Comparison of ENCODE assay signal across 14 cellular contexts in genomic region chr12:53484686-53485567, GRCh38. TPM values are rescaled to one million over a fixed set of nuclear protein-coding genes. Genes with fewer than 3 reads are reported as not detected.
A peak's percentile ranks its signal among the peaks of the same experiment; 100 is the strongest.
DNase-seq lines count a peak whose midpoint lies in the region; ATAC-seq and TF ChIP-seq lines count a peak whose summit lies in the region.
"Had no signal": no experiment of that assay in that cellular context is flagged by ENCODE, and none has a peak within 500 bp of the region (broad histone marks: within the 10 kb centered on the region; RNA-seq: fewer than 3 reads in every experiment).

No MANE protein-coding gene starts in this region.

- H3K27ac Mint-ChIP-seq in IgD-negative memory B cell (peak overlapping the region; percentile 16 to 82 (median 31)), WTC11 (no peak overlapping the region)
- peak overlapping the region in 6 of 9 donors; percentile 13 to 76 (median 38) for H3K27ac Mint-ChIP-seq in naive thymus-derived CD4-positive, alpha-beta T cell

- H3K27ac ChIP-seq in mammary epithelial cell (ENCODE audit: insufficient read depth, low read depth, low read length) (no peak overlapping the region), esophagus squamous epithelium (no peak overlapping the region)
- no peak overlapping the region for H3K27ac ChIP-seq in naive thymus-derived CD4-positive, alpha-beta T cell (ENCODE audit: low read depth, low read length)

- CTCF ChIA-PET in mammary epithelial cell (lab: Charles Lee; ENCODE audit: low non-redundant PET), result no interaction called here
- CTCF ChIA-PET in naive thymus-derived CD4-positive, alpha-beta T cell (lab: Charles Lee), result no interaction called here
- CTCF ChIA-PET in WTC11 (lab: Charles Lee), result no interaction called here

- POLR2A ChIA-PET in naive thymus-derived CD4-positive, alpha-beta T cell (lab: Charles Lee), result interaction anchor here (0.6 to 0.7 kb wide), 2 partner anchors 12 to 14 kb away, joined by 3 to 4 read pairs; partner anchors contain the start of gene MAP3K12
- POLR2A ChIA-PET in WTC11 (lab: Charles Lee), result interaction anchor here (1.0 kb wide), 1 partner anchor 23 kb away, joined by 3 read pairs; no protein-coding TSS in a partner anchor

- no peak for TF ChIP-seq POLR2A in esophagus squamous epithelium (IDR thresholded peaks at IDR 0.05)

- DNase-seq in EL (peak; percentile 61), mammary epithelial cell (peak; percentile 57), esophagus squamous epithelium (lab: John Stamatoyannopoulos, UW) (no peak), WTC11 (ENCODE audit: low spot score) (no peak), cerebellar nuclear complex (lab: John Stamatoyannopoulos, UW) (no peak)
- DNase-seq in naive thymus-derived CD4-positive, alpha-beta T cell, result no peak
- DNase-seq: NCI-H1694, NCI-H526 treated with DMSO at 0.1 percent for 48 hours, right cardiac atrium, Right ventricle myocardium superior had no signal

- H3K4me3 ChIP-seq in mammary epithelial cell (replicated peaks in 1 of 3; ENCODE audit: insufficient read depth in 1 of 3, low read depth in 2 of 3, low read length in 3 of 3) (no peak overlapping the region), esophagus squamous epithelium (no peak overlapping the region)
- no peak overlapping the region for H3K4me3 ChIP-seq in naive thymus-derived CD4-positive, alpha-beta T cell (ENCODE audit: low read length)

- TF ChIP-seq CTCF in mammary epithelial cell (conservative IDR thresholded peaks at IDR 0.05 in 1 of 2, IDR thresholded peaks at IDR 0.05 in 1 of 2; ENCODE audit: extremely low read depth in 1 of 2, insufficient read depth in 1 of 2, low read depth in 1 of 2, low read length in 2 of 2) (no peak), esophagus squamous epithelium (IDR thresholded peaks at IDR 0.05) (no peak), WTC11 (IDR thresholded peaks at IDR 0.05) (no peak)

- H3K9me3 ChIP-seq in mammary epithelial cell (replicated peaks; ENCODE audit: insufficient read depth, low read length), result no peaks in the 10 kb centered on the region
- H3K9me3 ChIP-seq in naive thymus-derived CD4-positive, alpha-beta T cell (ENCODE audit: control insufficient read depth in 2 of 3, low read length in 3 of 3), result no peaks in the 10 kb centered on the region
- no peaks in the 10 kb centered on the region for H3K9me3 ChIP-seq in esophagus squamous epithelium

- H3K79me2 ChIP-seq in mammary epithelial cell (ENCODE audit: insufficient read depth, low read length), result peaks cover under 1% of the 10 kb centered on the region

- H3K27me3 Mint-ChIP-seq in IgD-negative memory B cell, result no peaks in the 10 kb centered on the region
- H3K27me3 Mint-ChIP-seq in naive thymus-derived CD4-positive, alpha-beta T cell, result no peaks in the 10 kb centered on the region
- no peaks in the 10 kb centered on the region for H3K27me3 Mint-ChIP-seq in WTC11 (ENCODE audit: low read depth)

- dilution Hi-C loops in mammary epithelial cell (cut with HindIII; ENCODE audit: low sequenced_read_pairs), result no loop called here

- H4K20me1 ChIP-seq in mammary epithelial cell (ENCODE audit: insufficient read depth, low read length), result no peaks in the 10 kb centered on the region

- H3K9me3 Mint-ChIP-seq in IgD-negative memory B cell (no peaks in the 10 kb centered on the region), WTC11 (no peaks in the 10 kb centered on the region)
- no peaks in the 10 kb centered on the region for H3K9me3 Mint-ChIP-seq in naive thymus-derived CD4-positive, alpha-beta T cell

- ATAC-seq in naive thymus-derived CD4-positive, alpha-beta T cell, result no peak
- no peak for ATAC-seq in WTC11
- ATAC-seq: esophagus mucosa, right cardiac atrium had no signal

- H3K4me3 Mint-ChIP-seq in IgD-negative memory B cell (peak overlapping the region in 1 of 4 donors; percentile 32), WTC11 (no peak overlapping the region)
- H3K4me3 Mint-ChIP-seq in naive thymus-derived CD4-positive, alpha-beta T cell, result no peak overlapping the region

- H3K36me3 ChIP-seq in mammary epithelial cell (ENCODE audit: insufficient read depth, low read length) (peaks cover 16% of the 10 kb centered on the region), esophagus squamous epithelium (peaks cover 8 to 76% (median 38%) of the 10 kb centered on the region in 3 donors)
- peaks cover 6 to 74% (median 7%) of the 10 kb centered on the region in 3 experiments for H3K36me3 ChIP-seq in naive thymus-derived CD4-positive, alpha-beta T cell (ENCODE audit: control insufficient read depth in 2 of 3, insufficient read depth in 3 of 3, low read length in 3 of 3)

- no peak overlapping the region for H3K9ac ChIP-seq in mammary epithelial cell (ENCODE audit: insufficient read depth, low read length)

- WGBS in mammary epithelial cell (ENCODE audit: low coverage, missing lambda C conversion rate), result 79% methylated on average over 2 of the region's 10 CpGs
- WGBS in esophagus squamous epithelium, 2 donors, result 85 to 87% methylated on average over 6 to 7 of the region's 10 CpGs

- H3K36me3 Mint-ChIP-seq in IgD-negative memory B cell, result peaks cover 2% of the 10 kb centered on the region
- peaks cover 0 to 27% (median 4%) of the 10 kb centered on the region in 5 donors for H3K36me3 Mint-ChIP-seq in naive thymus-derived CD4-positive, alpha-beta T cell
- H3K36me3 Mint-ChIP-seq in WTC11, result peaks cover 36% of the 10 kb centered on the region

- intact Hi-C loops in mammary epithelial cell (cut with micrococcal nuclease) (no loop called here), esophagus squamous epithelium (cut with DNase I) (no loop called here)
- intact Hi-C loops in naive thymus-derived CD4-positive, alpha-beta T cell (cut with micrococcal nuclease), result no loop called here

- H3K4me2 ChIP-seq in mammary epithelial cell (ENCODE audit: insufficient read depth, low read depth, low read length), result no peak overlapping the region

- no peaks in the 10 kb centered on the region for H3K27me3 ChIP-seq in mammary epithelial cell (ENCODE audit: insufficient read depth, low read length)
- H3K27me3 ChIP-seq in naive thymus-derived CD4-positive, alpha-beta T cell (ENCODE audit: control insufficient read depth in 2 of 2, insufficient read depth in 2 of 2, low read length in 2 of 2), result no peaks in the 10 kb centered on the region
- no peaks in the 10 kb centered on the region for H3K27me3 ChIP-seq in esophagus squamous epithelium

- H3K4me1 Mint-ChIP-seq in IgD-negative memory B cell, result peaks cover 0 to 6% (median 5%) of the 10 kb centered on the region in 3 donors
- peaks cover 0 to 10% (median 4%) of the 10 kb centered on the region in 7 donors for H3K4me1 Mint-ChIP-seq in naive thymus-derived CD4-positive, alpha-beta T cell
- H3K4me1 Mint-ChIP-seq in WTC11, result peaks cover 9% of the 10 kb centered on the region

- in situ Hi-C loops in mammary epithelial cell (cut with MboI; ENCODE audit: low sequenced_read_pairs in 2 of 2), result no loop called here

- peaks cover 14% of the 10 kb centered on the region for H3K4me1 ChIP-seq in mammary epithelial cell (ENCODE audit: insufficient read depth, low read length)
- H3K4me1 ChIP-seq in naive thymus-derived CD4-positive, alpha-beta T cell (ENCODE audit: control insufficient read depth in 2 of 2, insufficient read depth in 2 of 2, low read length in 2 of 2), result no peaks in the 10 kb centered on the region
- H3K4me1 ChIP-seq in esophagus squamous epithelium, result peaks cover 8 to 41% (median 35%) of the 10 kb centered on the region in 3 donors

- no peak overlapping the region for H2AFZ ChIP-seq in mammary epithelial cell (ENCODE audit: low read depth, low read length)

- BruUV-seq in mammary epithelial cell (replicated peaks; lab: Mats Ljungman, UMichigan), result no TSS peak

TF ChIP-seq in WTC11, 78 proteins besides CTCF, POLR2A, EP300 and RAD21 (continues in another document):
- TF ChIP-seq CBFB (CRISPR knock-in tag; IDR thresholded peaks at IDR 0.05; ENCODE audit: low read depth) (no peak), FOXJ3 (CRISPR knock-in tag; IDR thresholded peaks at IDR 0.05; ENCODE audit: borderline replicate concordance) (no peak), MYBL2 (CRISPR knock-in tag; IDR thresholded peaks at IDR 0.05) (no peak), RELA (CRISPR knock-in tag; IDR thresholded peaks at IDR 0.05; ENCODE audit: borderline replicate concordance) (no peak)

RNA-seq across cellular contexts. Expression of gene MAP3K12, which starts 14.3 kb away (rescaled TPM):
- polyA plus RNA-seq in IgD-negative memory B cell (1.4 TPM), mammary epithelial cell (12.3 TPM)
- total RNA-seq in mammary epithelial cell (10 to 100 TPM; 10.3 to 19.0 TPM), esophagus squamous epithelium (1 to 10 TPM in 3 of 4 donors, under 1 TPM in 1; 0.80 to 8.4 (median 2.7) TPM), WTC11 (2021) (23.6 to 27.9 TPM (median 25.1 TPM) in 3 replicates)
- 42.1 TPM for polyA minus RNA-seq in mammary epithelial cell
- total RNA-seq in naive thymus-derived CD4-positive, alpha-beta T cell, result 10 to 100 TPM; 21.8 to 29.7 (median 23.0) TPM
- polyA plus RNA-seq in naive thymus-derived CD4-positive, alpha-beta T cell, result 1 to 10 TPM; 4.9 to 6.6 TPM

RNA-seq across cellular contexts. Expression of gene TARBP2, which starts 16.2 kb away (rescaled TPM):
- polyA plus RNA-seq in IgD-negative memory B cell, result 20.8 TPM
- total RNA-seq in mammary epithelial cell, result 10 to 100 TPM; 21.2 to 32.2 TPM
- polyA plus RNA-seq in mammary epithelial cell, result 36.3 TPM
- 16.7 TPM for polyA minus RNA-seq in mammary epithelial cell
- total RNA-seq in naive thymus-derived CD4-positive, alpha-beta T cell, result 10 to 100 TPM; 25.1 to 45.2 (median 40.7) TPM
- 10 to 100 TPM; 30.9 to 34.2 TPM for polyA plus RNA-seq in naive thymus-derived CD4-positive, alpha-beta T cell
- 10 to 100 TPM; 19.5 to 25.9 (median 22.7) TPM for total RNA-seq in esophagus squamous epithelium
- total RNA-seq in WTC11 (2021), result 69.0 to 74.0 TPM (median 69.1 TPM) in 3 replicates

RNA-seq across cellular contexts. Expression of gene NPFF, which starts 22.4 kb away (rescaled TPM):
- polyA plus RNA-seq in IgD-negative memory B cell, result not detected
- not detected for total RNA-seq in mammary epithelial cell
- not detected for polyA plus RNA-seq in mammary epithelial cell
- polyA minus RNA-seq in mammary epithelial cell, result not detected
- total RNA-seq in naive thymus-derived CD4-positive, alpha-beta T cell, result not detected
- polyA plus RNA-seq in naive thymus-derived CD4-positive, alpha-beta T cell, result not detected
- total RNA-seq in esophagus squamous epithelium, result under 1 TPM in 1 of 4 donors, not detected in 3; 0.70 TPM
- 0.57 to 0.80 TPM (median 0.59 TPM) in 3 replicates for total RNA-seq in WTC11 (2021)
- total RNA-seq: cardiac septum, esophagus mucosa, mononuclear cell, right cardiac atrium, Right ventricle myocardium superior had no signal
- polyA plus RNA-seq: right cardiac atrium had no signal

RNA-seq across cellular contexts. Expression of gene PCBP2, which starts 33.0 kb away (rescaled TPM):
- 111 TPM for polyA plus RNA-seq in IgD-negative memory B cell
- 100 to 1,000 TPM; 187 to 654 TPM for total RNA-seq in mammary epithelial cell
- 202 TPM for polyA plus RNA-seq in mammary epithelial cell
- polyA minus RNA-seq in mammary epithelial cell, result 842 TPM
- total RNA-seq in naive thymus-derived CD4-positive, alpha-beta T cell, result 1,000 to 10,000 TPM in 2 of 5 experiments, 100 to 1,000 TPM in 3; 737 to 1,110 (median 928) TPM
- polyA plus RNA-seq in naive thymus-derived CD4-positive, alpha-beta T cell, result 100 to 1,000 TPM; 148 to 158 TPM
- total RNA-seq in esophagus squamous epithelium, result 100 to 1,000 TPM; 202 to 400 (median 287) TPM
- total RNA-seq in WTC11 (2021), result 981 to 1,004 TPM (median 984 TPM) in 3 replicates

RNA-seq across cellular contexts. Expression of gene PRR13, which starts 43.4 kb away (rescaled TPM):
- 689 TPM for polyA plus RNA-seq in IgD-negative memory B cell
- 100 to 1,000 TPM in 1 of 2 donors, 10 to 100 TPM in 1; 43.5 to 158 TPM for total RNA-seq in mammary epithelial cell
- 91.8 TPM for polyA plus RNA-seq in mammary epithelial cell
- 102 TPM for polyA minus RNA-seq in mammary epithelial cell
- total RNA-seq in naive thymus-derived CD4-positive, alpha-beta T cell, result 100 to 1,000 TPM; 147 to 215 (median 201) TPM
- polyA plus RNA-seq in naive thymus-derived CD4-positive, alpha-beta T cell, result 100 to 1,000 TPM; 493 to 529 TPM
- 10 to 100 TPM; 24.9 to 72.9 (median 51.1) TPM for total RNA-seq in esophagus squamous epithelium
- total RNA-seq in WTC11 (2021), result 150 to 187 TPM (median 155 TPM) in 3 replicates

Comparison
In these comparisons a context has a peak if more than half of its experiments do, and no peak if none do; other contexts are left out.
1. DNase-seq: peak in EL (single experiment) and mammary epithelial cell (single experiment); none in naive thymus-derived CD4-positive, alpha-beta T cell (0 of 9), esophagus squamous epithelium (single experiment), WTC11 (single experiment) and cerebellar nuclear complex (0 of 2).